In the genomic region with DNA sequence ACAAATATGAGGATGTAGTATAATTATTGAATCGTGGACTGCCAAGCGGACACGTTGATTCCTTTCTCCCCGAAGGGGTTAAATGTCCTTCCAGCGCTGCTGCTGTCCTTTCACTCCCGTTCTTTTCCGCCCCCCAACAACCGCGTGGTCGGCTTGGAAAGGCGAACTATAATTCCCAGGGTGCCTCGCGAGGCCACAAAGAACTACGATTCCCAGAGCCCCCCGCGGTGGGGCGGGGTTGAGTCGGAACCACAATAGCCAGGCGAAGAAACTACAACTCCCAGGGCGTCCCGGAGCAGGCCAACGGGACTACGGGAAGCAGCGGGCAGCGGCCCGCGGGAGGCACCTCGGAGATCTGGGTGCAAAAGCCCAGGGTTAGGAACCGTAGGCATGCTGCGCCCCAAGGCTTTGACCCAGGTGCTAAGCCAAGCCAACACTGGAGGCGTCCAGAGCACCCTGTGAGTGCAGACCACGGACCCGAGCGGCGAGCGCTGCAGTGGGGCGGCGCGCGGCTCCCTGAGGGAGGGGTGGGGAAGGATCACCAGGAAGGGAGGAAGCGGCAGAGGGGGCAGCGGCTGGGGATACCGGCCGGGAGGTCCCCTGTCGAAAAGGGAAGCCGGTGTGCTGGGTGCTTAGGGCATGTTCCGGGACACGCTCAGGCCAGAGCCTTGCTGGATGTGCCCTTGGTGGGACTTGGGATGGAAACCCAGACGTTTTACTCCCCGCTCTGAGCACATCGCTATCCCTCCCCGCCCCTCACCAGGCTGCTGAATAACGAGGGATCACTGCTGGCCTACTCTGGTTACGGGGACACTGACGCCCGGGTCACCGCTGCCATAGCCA, we compare ENCODE assay signal across 8 cellular contexts. TPM values are rescaled to one million over a fixed set of nuclear protein-coding genes. Genes with fewer than 3 reads are reported as not detected.
DNase-seq lines count a peak whose midpoint lies in the region; ATAC-seq and FAIRE-seq lines count a peak whose summit lies in the region.

A gene (plus strand): TSS at position 283 of the 843 bp plus-strand sequence. CDS start 108 bp downstream, at position 391.

- H4K5ac ChIP-seq in mesendoderm (ENCODE audit: low read length) = no peak within 1 kb of the TSS

- no peak for FAIRE-seq in HTR-8/SVneo (lab: Jason Lieb, UNC)

- H2BK15ac ChIP-seq in mesendoderm (replicated peaks; ENCODE audit: low read depth) = no peak within 1 kb of the TSS

- H3K36me3 ChIP-seq in endocrine pancreas (ENCODE audit: control insufficient read depth, insufficient read depth, low read length) (no peaks in the 10 kb centered on the region), mesendoderm (ENCODE audit: control insufficient read depth, insufficient read depth, low read length) (no peaks in the 10 kb centered on the region)

- H2AK5ac ChIP-seq in mesendoderm (ENCODE audit: low read length) = peak within 1 kb of the TSS; percentile 88

- H3K4me3 ChIP-seq in endocrine pancreas (ENCODE audit: control insufficient read depth, insufficient read depth, low read length) = peak within 1 kb of the TSS; percentile 88
- peak within 1 kb of the TSS; percentile 61 for H3K4me3 ChIP-seq in mesendoderm (ENCODE audit: low read length)

- peak within 1 kb of the TSS; percentile 1 for H3K23ac ChIP-seq in mesendoderm (ENCODE audit: low read length)

- peak within 1 kb of the TSS; percentile 0 for H4K8ac ChIP-seq in mesendoderm (ENCODE audit: low read depth, low read length)

- peaks cover 16% of the 10 kb centered on the region for H3K79me2 ChIP-seq in mesendoderm (ENCODE audit: control insufficient read depth, insufficient read depth, low read length)

- H3K56ac ChIP-seq in mesendoderm (ENCODE audit: low read length) = peak within 1 kb of the TSS; percentile 100

- no CpG with 5 or more reads among the region's 57 CpGs for WGBS in mesendoderm (ENCODE audit: extremely low coverage, insufficient coverage, low lambda C conversion rate)

- no peaks in the 10 kb centered on the region for H3K9me3 ChIP-seq in endocrine pancreas (ENCODE audit: control insufficient read depth, low read length)

- no peaks in the 10 kb centered on the region for H3K27me3 ChIP-seq in endocrine pancreas (ENCODE audit: control insufficient read depth, insufficient read depth, low read length)
- H3K27me3 ChIP-seq in mesendoderm (ENCODE audit: insufficient read depth, low read length, poor library complexity) = no peaks in the 10 kb centered on the region

- peak; percentile 60 for ATAC-seq in GM21367 (IDR thresholded peaks at IDR 0.05; ENCODE audit: unreplicated experiment)

- H3K18ac ChIP-seq in mesendoderm (ENCODE audit: low read length) = peak within 1 kb of the TSS; percentile 98

- H3K4me2 ChIP-seq in mesendoderm (ENCODE audit: low read length) = peak within 1 kb of the TSS; percentile 100

- peak within 1 kb of the TSS; percentile 48 for H2BK120ac ChIP-seq in mesendoderm (ENCODE audit: low read depth, low read length)

- peak within 1 kb of the TSS; percentile 94 for H2BK5ac ChIP-seq in mesendoderm (ENCODE audit: low read length)

- H3K9ac ChIP-seq in endocrine pancreas (ENCODE audit: control insufficient read depth, insufficient read depth, low read length) = peak within 1 kb of the TSS; percentile 93
- peak within 1 kb of the TSS; percentile 97 for H3K9ac ChIP-seq in mesendoderm (ENCODE audit: low read length)

- peak within 1 kb of the TSS; percentile 85 for H3K4ac ChIP-seq in mesendoderm (ENCODE audit: low read depth, low read length)

- no peaks in the 10 kb centered on the region for H3K4me1 ChIP-seq in endocrine pancreas (ENCODE audit: control insufficient read depth, insufficient read depth, low read length)
- H3K4me1 ChIP-seq in mesendoderm (ENCODE audit: control insufficient read depth, low read depth, low read length) = peaks cover 4% of the 10 kb centered on the region

- peaks cover 12% of the 10 kb centered on the region for H3K79me1 ChIP-seq in mesendoderm (ENCODE audit: low read length)

- H3K27ac ChIP-seq in mesendoderm (ENCODE audit: low read depth, low read length) = peak within 1 kb of the TSS; percentile 90

- DNase-seq in COLO668 (lab: John Stamatoyannopoulos, UW; ENCODE audit: unreplicated experiment) = peak; percentile 99
- DNase-seq in HTR-8/SVneo (ENCODE audit: insufficient read length, low spot score) = peak; percentile 92
- peak; percentile 97 for DNase-seq in NOMO-1 treated with dmso at 0.1 percent for 144 hours (lab: John Stamatoyannopoulos, UW; ENCODE audit: unreplicated experiment)
- peak; percentile 92 to 94 (median 93) for DNase-seq in activated CD8-positive, alpha-beta memory T cell treated with anti-CD3 and anti-CD28 coated beads for 48 hours (ENCODE audit: low read depth in 2 of 3, low spot score in 2 of 3)
- peak; percentile 99 for DNase-seq in mesendoderm
- peak; percentile 95 for DNase-seq in stimulated activated CD8-positive, alpha-beta memory T cell treated with anti-CD3 and anti-CD28 coated beads, Interleukin-15, amount 100 ng/mL, for 1 hour (ENCODE audit: low read depth)

RNA-seq across cellular contexts. Expression of the gene that starts here (rescaled TPM):
- polyA plus RNA-seq in mesendoderm (2013, experiment 1 of 2) = 58.6 TPM
- 51.9 TPM for polyA plus RNA-seq in mesendoderm (2013, experiment 2 of 2)

Comparison
In these comparisons a context has a peak if more than half of its experiments do, and no peak if none do; other contexts are left out.
1. Peak in every context shown above with its lines: DNase-seq, ATAC-seq, H3K4me3 ChIP-seq and H3K27ac ChIP-seq.